Comparison of ENCODE assay signal across 33 cellular contexts in the genomic region with DNA sequence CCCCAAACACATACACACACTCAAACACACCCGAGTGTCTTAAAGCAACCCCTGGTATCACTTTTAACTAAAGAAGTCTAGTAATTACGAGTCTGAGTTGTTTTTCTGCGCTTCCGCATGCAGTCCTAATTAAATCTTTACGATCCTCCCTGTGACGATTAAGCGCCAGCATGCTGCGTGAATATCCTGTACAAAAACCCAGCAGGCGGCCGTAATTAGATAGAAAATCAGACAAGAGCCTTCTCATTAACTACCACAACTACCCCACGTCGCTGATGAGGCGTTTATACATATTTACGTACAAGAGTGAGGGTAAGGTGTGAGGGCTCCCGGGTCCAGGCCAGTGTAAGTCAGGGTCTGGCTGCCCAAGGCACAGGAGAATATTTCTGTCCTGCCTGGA. TPM values are rescaled to one million over a fixed set of nuclear protein-coding genes. Genes with fewer than 3 reads are reported as not detected.
A peak's percentile ranks its signal among the peaks of the same experiment; 100 is the strongest.
DNase-seq lines count a peak whose midpoint lies in the region; ATAC-seq and TF ChIP-seq lines count a peak whose summit lies in the region.
"Had no signal": no experiment of that assay in that cellular context is flagged by ENCODE, and none has a peak within 500 bp of the region (broad histone marks: within the 10 kb centered on the region; RNA-seq: fewer than 3 reads in every experiment).

No MANE protein-coding gene starts in this region.

- TF ChIP-seq EP300 in upper lobe of left lung (IDR thresholded peaks at IDR 0.05), result no peak

- H3K27ac ChIP-seq in 22Rv1 (peak overlapping the region; percentile 57), foreskin keratinocyte (no peak overlapping the region), upper lobe of left lung (no peak overlapping the region)
- H3K27ac ChIP-seq: BLaER1 treated with 17β-estradiol and CSF1 and Interleukin-3, amounts not matched to agents 10 nM and 100 nM; stomach; transverse colon had no signal

- peaks cover 22% of the 10 kb centered on the region for H3K27me3 ChIP-seq in foreskin keratinocyte
- peaks cover 0 to 36% (median 14%) of the 10 kb centered on the region in 4 donors for H3K27me3 ChIP-seq in upper lobe of left lung

- no peaks in the 10 kb centered on the region for H3K9me3 ChIP-seq in upper lobe of left lung
- H3K9me3 ChIP-seq: stomach, transverse colon had no signal

- 11% methylated on average over 15 of the region's 15 CpGs for WGBS in upper lobe of left lung, 2 donors

- H3K4me3 ChIP-seq in upper lobe of left lung, result no peak overlapping the region
- H3K4me3 ChIP-seq: BLaER1 treated with 17β-estradiol and CSF1 and Interleukin-3, amounts not matched to agents 10 nM and 100 nM; stomach; transverse colon had no signal

- TF ChIP-seq POLR2A in upper lobe of left lung (IDR thresholded peaks at IDR 0.05), result no peak

- no peak for TF ChIP-seq CTCF in 22Rv1 (IDR thresholded peaks at IDR 0.05)
- TF ChIP-seq CTCF in foreskin keratinocyte (conservative IDR thresholded peaks at IDR 0.05), result no peak
- no peak for TF ChIP-seq CTCF in omental fat pad (IDR thresholded peaks at IDR 0.05)
- no peak for TF ChIP-seq CTCF in upper lobe of left lung (IDR thresholded peaks at IDR 0.05)

- peak; percentile 80 for DNase-seq in NCI-H1105 (lab: John Stamatoyannopoulos, UW)
- peak; percentile 96 for DNase-seq in NCI-H748 treated with DMSO at 0.1 percent for 48 hours (lab: John Stamatoyannopoulos, UW)
- DNase-seq in foreskin keratinocyte, result no peak
- no peak for DNase-seq in omental fat pad (ENCODE audit: low spot score)
- no peak for DNase-seq in OCI-M2 (lab: John Stamatoyannopoulos, UW; ENCODE audit: unreplicated experiment)
- DNase-seq in A172 (ENCODE audit: low spot score), result no peak
- no peak for DNase-seq in upper lobe of left lung
- DNase-seq: activated CD4-positive, alpha-beta T cell treated with anti-CD3 and anti-CD28 coated beads for 36 hours; activated CD8-positive, alpha-beta T cell treated with anti-CD3 and anti-CD28 coated beads, Interleukin-2, amount 10 ng/mL, durations not matched to agents 7 days and 5 days; activated T-cell treated with anti-CD3 and anti-CD28 coated beads for 4 hours; aorta; caudate nucleus; dermis blood vessel endothelial cell; DMS79; GDM1; H7; hypothalamus; immature natural killer cell; naive B cell; NCI-H1092 treated with DMSO at 0.1 percent for 48 hours; NCI-H524 treated with DMSO at 0.1 percent for 48 hours; nucleus accumbens; small intestine; stomach; T-helper 17 cell; transverse colon had no signal

- peaks cover 7% of the 10 kb centered on the region for H3K4me1 ChIP-seq in foreskin keratinocyte
- no peaks in the 10 kb centered on the region for H3K4me1 ChIP-seq in upper lobe of left lung
- H3K4me1 ChIP-seq: BLaER1 treated with 17β-estradiol and CSF1 and Interleukin-3, amounts not matched to agents 10 nM and 100 nM; transverse colon had no signal

- peak; percentile 7 for ATAC-seq in foreskin keratinocyte
- no peak for ATAC-seq in omental fat pad (ENCODE audit: low FRiP score)
- ATAC-seq in upper lobe of left lung (ENCODE audit: low FRiP score in 2 of 2), result no peak
- ATAC-seq: activated CD4-positive, alpha-beta T cell treated with anti-CD3 and anti-CD28 coated beads for 36 hours; activated CD8-positive, alpha-beta T cell treated with anti-CD3 and anti-CD28 coated beads, Interleukin-2, amount 10 ng/mL, durations not matched to agents 7 days and 5 days; left lobe of liver; T-helper 17 cell had no signal

- H3K36me3 ChIP-seq in upper lobe of left lung, result no peaks in the 10 kb centered on the region
- H3K36me3 ChIP-seq: BLaER1 treated with 17β-estradiol and CSF1 and Interleukin-3, amounts not matched to agents 10 nM and 100 nM; stomach; transverse colon had no signal

RNA-seq across cellular contexts. Expression of gene TFAP2B, which starts 8.1 kb away (rescaled TPM):
- total RNA-seq in foreskin keratinocyte, result 0.14 and 0.92 TPM in 2 replicates
- 0.23 and 0.63 TPM in 2 replicates for polyA plus RNA-seq in foreskin keratinocyte
- not detected for total RNA-seq in omental fat pad
- total RNA-seq in A172 (2014; rRNA removed; shearing (Covaris generic)), result not detected in 2 replicates
- 1 to 10 TPM in 1 of 6 donors, not detected in 5; 1.0 TPM for total RNA-seq in upper lobe of left lung
- total RNA-seq: activated CD4-positive, alpha-beta T cell treated with anti-CD3 and anti-CD28 coated beads for 36 hours; activated CD8-positive, alpha-beta T cell treated with anti-CD3 and anti-CD28 coated beads, Interleukin-2, amount 10 ng/mL, durations not matched to agents 7 days and 5 days; aorta; fibroblast of lung; H7; left lobe of liver; mesenteric fat pad; RPMI7951; T-helper 17 cell; transverse colon had no signal
- polyA plus RNA-seq: fibroblast of lung, IgD-negative memory B cell, immature natural killer cell, small intestine had no signal

Comparison
In these comparisons a context has a peak if more than half of its experiments do, and no peak if none do; other contexts are left out.
1. DNase-seq: peak in NCI-H1105 (single experiment) and NCI-H748 treated with DMSO at 0.1 percent for 48 hours (single experiment); none in foreskin keratinocyte (0 of 2), omental fat pad (single experiment), OCI-M2 (single experiment), A172 (single experiment) and upper lobe of left lung (0 of 2).